ENCODE assay signal across 17 cellular contexts in genomic region chr18:13335903-13336302, GRCh38.
DNase-seq lines count a peak whose midpoint lies in the region; ATAC-seq and TF ChIP-seq lines count a peak whose summit lies in the region.
"Had no signal": no experiment of that assay in that cellular context is flagged by ENCODE, and none has a peak within 500 bp of the region (broad histone marks: within the 10 kb centered on the region; RNA-seq: fewer than 3 reads in every experiment).

No MANE protein-coding gene starts in this region.

- no peak overlapping the region for H3K27ac ChIP-seq in CD4-positive, CD25-positive, alpha-beta regulatory T cell (ENCODE audit: insufficient read depth, low read length, poor library complexity, severe bottlenecking)
- no peak overlapping the region for H3K27ac ChIP-seq in GM23338 (ENCODE audit: low read depth)
- no peak overlapping the region for H3K27ac ChIP-seq in iPS-18a (ENCODE audit: low read length)
- H3K27ac ChIP-seq in smooth muscle cell (ENCODE audit: low read depth): peak overlapping the region; percentile 94
- H3K27ac ChIP-seq in coronary artery: no peak overlapping the region

- H2AFZ ChIP-seq in GM23338: no peak overlapping the region
- H2AFZ ChIP-seq in smooth muscle cell (ENCODE audit: low read depth): no peak overlapping the region

- no peak for ATAC-seq in CD4-positive, CD25-positive, alpha-beta regulatory T cell (ENCODE audit: low read depth in 2 of 2)
- ATAC-seq in GM23338: peak; percentile 70
- no peak for ATAC-seq in stimulated activated naive CD8-positive, alpha-beta T cell treated with anti-CD3 and anti-CD28 coated beads, Interleukin-15, Interleukin-2, amounts not matched to agents 100 U/mL and 50 U/mL, for 24 hours
- ATAC-seq: CD8-positive, alpha-beta T cell; HepG2 had no signal

- TF ChIP-seq CTCF in GM23338 (conservative IDR thresholded peaks at IDR 0.05; ENCODE audit: low read depth in 2 of 2) (no peak), smooth muscle cell (IDR thresholded peaks at IDR 0.05; ENCODE audit: borderline replicate concordance, insufficient read depth, poor library complexity, severe bottlenecking) (no peak), coronary artery (IDR thresholded peaks at IDR 0.05) (no peak), progenitor cell of endocrine pancreas (IDR thresholded peaks at IDR 0.05; ENCODE audit: unreplicated experiment) (no peak)

- H4K20me1 ChIP-seq in GM23338 (replicated peaks; ENCODE audit: insufficient read depth) (no peaks in the 10 kb centered on the region), smooth muscle cell (ENCODE audit: low read depth) (peaks cover 5% of the 10 kb centered on the region)

- H3K9ac ChIP-seq in iPS-18a (ENCODE audit: low read length) (no peak overlapping the region), smooth muscle cell (ENCODE audit: low read depth) (peak overlapping the region; percentile 58)

- no peaks in the 10 kb centered on the region for H3K27me3 ChIP-seq in CD4-positive, CD25-positive, alpha-beta regulatory T cell (ENCODE audit: control insufficient read depth, insufficient read depth, low read length)
- no peaks in the 10 kb centered on the region for H3K27me3 ChIP-seq in GM23338 (ENCODE audit: insufficient read depth)
- H3K27me3 ChIP-seq in iPS-18a (ENCODE audit: control insufficient read depth, insufficient read depth, low read length): no peaks in the 10 kb centered on the region
- H3K27me3 ChIP-seq in smooth muscle cell (ENCODE audit: low read depth): no peaks in the 10 kb centered on the region

- H3K4me3 Mint-ChIP-seq in CD4-positive, CD25-positive, alpha-beta regulatory T cell: no peak overlapping the region
- H3K4me3 Mint-ChIP-seq in GM23338 (no peak overlapping the region), progenitor cell of endocrine pancreas (ENCODE audit: low read depth) (no peak overlapping the region)
- H3K4me3 Mint-ChIP-seq: B cell; CD8-positive, alpha-beta T cell had no signal

- no peaks in the 10 kb centered on the region for H3K4me1 ChIP-seq in CD4-positive, CD25-positive, alpha-beta regulatory T cell (ENCODE audit: control insufficient read depth, insufficient read depth, low read length, poor library complexity, severe bottlenecking)
- no peaks in the 10 kb centered on the region for H3K4me1 ChIP-seq in GM23338 (ENCODE audit: insufficient read depth)
- peaks cover 4% of the 10 kb centered on the region for H3K4me1 ChIP-seq in iPS-18a (ENCODE audit: control insufficient read depth, low read depth, low read length)
- peaks cover 15% of the 10 kb centered on the region for H3K4me1 ChIP-seq in smooth muscle cell (ENCODE audit: low read depth)
- H3K4me1 ChIP-seq: HAP-1 had no signal

- no peaks in the 10 kb centered on the region for H3K9me3 ChIP-seq in CD4-positive, CD25-positive, alpha-beta regulatory T cell (ENCODE audit: control insufficient read depth in 2 of 2, low read length in 2 of 2)
- H3K9me3 ChIP-seq in iPS-18a (ENCODE audit: control insufficient read depth, low read depth, low read length) (no peaks in the 10 kb centered on the region), smooth muscle cell (replicated peaks; ENCODE audit: low read depth) (no peaks in the 10 kb centered on the region)
- H3K9me3 ChIP-seq: HAP-1 had no signal

- DNase-seq in CD4-positive, CD25-positive, alpha-beta regulatory T cell: no peak
- DNase-seq in GM23338 (ENCODE audit: low spot score) (no peak), smooth muscle cell (lab: John Stamatoyannopoulos, UW; ENCODE audit: unreplicated experiment) (no peak), coronary artery (ENCODE audit: low spot score) (no peak), progenitor cell of endocrine pancreas (ENCODE audit: low spot score, unreplicated experiment) (no peak)
- no peak for DNase-seq in stimulated activated naive CD8-positive, alpha-beta T cell treated with anti-CD3 and anti-CD28 coated beads, Interleukin-15, Interleukin-2, amounts not matched to agents 100 U/mL and 50 U/mL, for 24 hours
- DNase-seq: C1 segment of cervical spinal cord; CD8-positive, alpha-beta T cell; COR-L47; DMS153; DMS79 treated with DMSO at 0.1 percent for 48 hours; EL; GDM1 had no signal

- H3K27me3 Mint-ChIP-seq in CD4-positive, CD25-positive, alpha-beta regulatory T cell: no peaks in the 10 kb centered on the region
- no peaks in the 10 kb centered on the region for H3K27me3 Mint-ChIP-seq in GM23338 (ENCODE audit: insufficient read depth, low read depth, poor library complexity)
- peaks cover 15% of the 10 kb centered on the region for H3K27me3 Mint-ChIP-seq in progenitor cell of endocrine pancreas

- peaks cover 3% of the 10 kb centered on the region for H3K36me3 Mint-ChIP-seq in CD4-positive, CD25-positive, alpha-beta regulatory T cell
- no peaks in the 10 kb centered on the region; the same call in 2 of the 3 replicates for H3K36me3 Mint-ChIP-seq in GM23338 (ENCODE audit: low read depth)
- H3K36me3 Mint-ChIP-seq in progenitor cell of endocrine pancreas (ENCODE audit: insufficient read depth): peaks cover 1% of the 10 kb centered on the region
- H3K36me3 Mint-ChIP-seq: CD8-positive, alpha-beta T cell had no signal

- no peaks in the 10 kb centered on the region for H3F3A ChIP-seq in GM23338 (replicated peaks; ENCODE audit: low read depth)
- peaks cover 8% of the 10 kb centered on the region for H3F3A ChIP-seq in smooth muscle cell (ENCODE audit: low read depth)

- H3K9me3 Mint-ChIP-seq in CD4-positive, CD25-positive, alpha-beta regulatory T cell: peaks cover 0 to 9% (median 0%) of the 10 kb centered on the region in 7 donors
- H3K9me3 Mint-ChIP-seq in GM23338: peaks cover 6% of the 10 kb centered on the region; the same call in 2 of the 3 replicates
- peaks cover 10% of the 10 kb centered on the region for H3K9me3 Mint-ChIP-seq in progenitor cell of endocrine pancreas (ENCODE audit: low read depth)
- H3K9me3 Mint-ChIP-seq: CD8-positive, alpha-beta T cell had no signal

- H3K9me2 ChIP-seq in GM23338 (ENCODE audit: insufficient read depth): no peaks in the 10 kb centered on the region; the same call in 1 of the 2 replicates

- WGBS in smooth muscle cell (ENCODE audit: low lambda C conversion rate): 46% methylated on average over 6 of the region's 6 CpGs

- peak overlapping the region in 2 of 3 donors; percentile 19 to 48 for H3K27ac Mint-ChIP-seq in CD4-positive, CD25-positive, alpha-beta regulatory T cell
- H3K27ac Mint-ChIP-seq in GM23338: no peak overlapping the region
- H3K27ac Mint-ChIP-seq in progenitor cell of endocrine pancreas: no peak overlapping the region
- H3K27ac Mint-ChIP-seq: B cell; CD8-positive, alpha-beta T cell had no signal

- H3K4me2 ChIP-seq in GM23338 (no peak overlapping the region), smooth muscle cell (peak overlapping the region; percentile 79)

- H3K36me3 ChIP-seq in CD4-positive, CD25-positive, alpha-beta regulatory T cell (ENCODE audit: control insufficient read depth, insufficient read depth, low read length): no peaks in the 10 kb centered on the region
- H3K36me3 ChIP-seq in GM23338 (ENCODE audit: insufficient read depth): no peaks in the 10 kb centered on the region
- no peaks in the 10 kb centered on the region for H3K36me3 ChIP-seq in iPS-18a (ENCODE audit: control insufficient read depth, low read depth, low read length)
- peaks cover 8% of the 10 kb centered on the region for H3K36me3 ChIP-seq in smooth muscle cell (ENCODE audit: low read depth)
- H3K36me3 ChIP-seq: HAP-1 had no signal

- H3K4me3 ChIP-seq in CD4-positive, CD25-positive, alpha-beta regulatory T cell (ENCODE audit: low read depth, low read length): no peak overlapping the region
- H3K4me3 ChIP-seq in GM23338 (no peak overlapping the region), iPS-18a (ENCODE audit: low read length) (peak overlapping the region; percentile 4), smooth muscle cell (no peak overlapping the region), coronary artery (no peak overlapping the region)
- H3K4me3 ChIP-seq: HAP-1 had no signal

- H3K79me2 ChIP-seq in GM23338 (replicated peaks; ENCODE audit: insufficient read depth) (no peaks in the 10 kb centered on the region), smooth muscle cell (ENCODE audit: low read depth) (peaks cover 71% of the 10 kb centered on the region)

- peaks cover 10 to 30% (median 15%) of the 10 kb centered on the region in 4 donors for H3K4me1 Mint-ChIP-seq in CD4-positive, CD25-positive, alpha-beta regulatory T cell
- H3K4me1 Mint-ChIP-seq in GM23338: peaks cover 11% of the 10 kb centered on the region; the same call in 2 of the 3 replicates
- H3K4me1 Mint-ChIP-seq in progenitor cell of endocrine pancreas (ENCODE audit: low read depth): peaks cover 9% of the 10 kb centered on the region
- H3K4me1 Mint-ChIP-seq: B cell had no signal

TF ChIP-seq in GM23338, 12 proteins besides CTCF, POLR2A, EP300 and RAD21:
- TF ChIP-seq JUNB (IDR thresholded peaks at IDR 0.05; ENCODE audit: unreplicated experiment) (no peak), EZH2phosphoT487 (IDR thresholded peaks at IDR 0.05; ENCODE audit: unreplicated experiment) (no peak), NANOG (IDR thresholded peaks at IDR 0.05; ENCODE audit: borderline replicate concordance) (no peak), CREB1 (CRISPR knock-in tag; IDR thresholded peaks at IDR 0.05; ENCODE audit: low read depth) (no peak), ZNF331 (CRISPR knock-in tag; IDR thresholded peaks at IDR 0.05; ENCODE audit: low read depth) (no peak)

Comparison
In these comparisons a context has a peak if more than half of its experiments do, and no peak if none do; other contexts are left out.
1. H3K27ac Mint-ChIP-seq: peak in CD4-positive, CD25-positive, alpha-beta regulatory T cell (2 of 3); none in GM23338 (single experiment) and progenitor cell of endocrine pancreas (single experiment).